ENCODE assay signal across 12 cellular contexts in the genomic region with DNA sequence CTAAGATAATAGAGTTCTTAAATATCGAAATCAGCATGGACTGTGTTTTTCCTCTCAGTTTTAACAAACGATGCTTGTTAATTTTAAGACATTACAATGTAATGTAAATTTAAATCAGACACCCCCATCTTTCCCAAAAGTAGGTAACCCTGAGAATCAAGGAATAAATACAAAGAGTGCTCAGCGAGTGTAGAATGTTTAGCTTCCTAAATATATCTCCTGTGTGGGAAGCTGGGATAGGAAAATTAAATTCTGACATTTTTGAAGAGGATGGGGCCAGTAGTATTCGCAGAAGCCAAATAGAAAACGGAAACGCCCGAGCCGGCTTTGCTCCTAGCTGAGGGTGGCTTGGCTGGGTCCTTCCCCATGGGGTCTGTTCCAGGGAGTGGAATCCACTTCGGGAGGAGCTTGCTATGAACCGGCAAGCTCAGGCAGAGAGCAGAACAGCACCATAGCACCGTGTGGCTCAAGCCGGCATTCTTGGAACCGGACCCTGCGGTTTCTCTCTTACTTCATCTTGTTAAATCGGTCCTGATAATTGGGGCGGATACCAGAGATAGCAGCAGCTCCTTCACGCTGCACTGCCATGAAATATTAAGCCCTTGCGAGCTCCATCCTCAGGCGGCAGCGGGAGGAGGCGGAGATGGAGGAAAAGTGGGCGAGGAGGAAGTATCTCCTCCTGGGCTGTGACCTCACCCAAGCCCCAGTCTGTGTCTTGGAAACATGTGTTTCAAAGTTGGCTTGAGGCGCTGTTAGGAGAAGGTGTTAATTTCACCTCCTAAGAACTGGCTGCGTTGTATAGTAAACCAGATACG. TPM values are rescaled to one million over a fixed set of nuclear protein-coding genes. Genes with fewer than 3 reads are reported as not detected.
DNase-seq lines count a peak whose midpoint lies in the region; ATAC-seq and TF ChIP-seq lines count a peak whose summit lies in the region.
"Had no signal": no experiment of that assay in that cellular context is flagged by ENCODE, and none has a peak within 500 bp of the region (broad histone marks: within the 10 kb centered on the region; RNA-seq: fewer than 3 reads in every experiment).

No MANE protein-coding gene starts in this region.

- H2AFZ ChIP-seq in ACC112 (ENCODE audit: low read length, unreplicated experiment), result peak overlapping the region; percentile 26

- no peaks in the 10 kb centered on the region for H3K36me3 ChIP-seq in ACC112 (ENCODE audit: insufficient read depth, low read length)
- H3K36me3 ChIP-seq in RWPE2 (ENCODE audit: low read depth), result no peaks in the 10 kb centered on the region
- H3K36me3 ChIP-seq: colonic mucosa had no signal

- TF ChIP-seq CTCF in RWPE2 (IDR thresholded peaks at IDR 0.05; ENCODE audit: poor library complexity, severe bottlenecking), result no peak
- TF ChIP-seq CTCF in fibroblast of villous mesenchyme (IDR thresholded peaks at IDR 0.05; ENCODE audit: insufficient read depth, low read depth, low read length), result peak; percentile 12
- no peak for TF ChIP-seq CTCF in nephron progenitor cell (IDR thresholded peaks at IDR 0.05)

- ATAC-seq in RWPE2 (ENCODE audit: low read depth), result peak; percentile 86
- ATAC-seq in GM19455 (IDR thresholded peaks at IDR 0.05; ENCODE audit: unreplicated experiment), result no peak
- no peak for ATAC-seq in GM19397 (IDR thresholded peaks at IDR 0.05; ENCODE audit: unreplicated experiment)
- ATAC-seq: HCT116 had no signal

- DNase-seq in RWPE2 (ENCODE audit: low spot score) (no peak), fibroblast of villous mesenchyme (ENCODE audit: low read depth) (peak; percentile 94), nephron progenitor cell (peak; percentile 16), superior temporal gyrus (ENCODE audit: extremely low spot score) (no peak)
- no peak for DNase-seq in stimulated activated CD4-positive, alpha-beta T cell treated with anti-CD3 and anti-CD28 coated beads, Interleukin-2, amount 100 ng/mL, for 24 hours
- DNase-seq: colonic mucosa, SHP77 had no signal

- H3K9me3 ChIP-seq in RWPE2 (ENCODE audit: severe bottlenecking), result no peaks in the 10 kb centered on the region
- H3K9me3 ChIP-seq: colonic mucosa had no signal

- H3K27ac ChIP-seq in ACC112 (ENCODE audit: low read depth, low read length) (peak overlapping the region; percentile 42), RWPE2 (ENCODE audit: poor library complexity, severe bottlenecking) (peak overlapping the region; percentile 20)
- H3K27ac ChIP-seq: C4-2B, colonic mucosa had no signal

- no peaks in the 10 kb centered on the region for H3K79me2 ChIP-seq in ACC112 (ENCODE audit: control insufficient read depth, insufficient read depth, low read length, unreplicated experiment)

- no peaks in the 10 kb centered on the region for H3K9me3 Mint-ChIP-seq in nephron progenitor cell

- H3K36me3 Mint-ChIP-seq in nephron progenitor cell (ENCODE audit: low read depth), result no peaks in the 10 kb centered on the region

- no peak overlapping the region for H3K27ac Mint-ChIP-seq in nephron progenitor cell

- no peaks in the 10 kb centered on the region for H3K4me1 Mint-ChIP-seq in nephron progenitor cell

- H3K27me3 ChIP-seq in ACC112 (ENCODE audit: insufficient read depth, low read length) (no peaks in the 10 kb centered on the region), RWPE2 (ENCODE audit: insufficient read depth, poor library complexity, severe bottlenecking) (no peaks in the 10 kb centered on the region)
- H3K27me3 ChIP-seq: colonic mucosa had no signal

- H3K4me1 ChIP-seq in ACC112 (ENCODE audit: control insufficient read depth, insufficient read depth, low read length, unreplicated experiment) (peaks cover 13% of the 10 kb centered on the region), RWPE2 (ENCODE audit: insufficient read depth, poor library complexity, severe bottlenecking) (peaks cover 26% of the 10 kb centered on the region)
- H3K4me1 ChIP-seq: colonic mucosa had no signal

- H3K27me3 Mint-ChIP-seq in nephron progenitor cell (ENCODE audit: low read depth, poor library complexity), result peaks cover 28% of the 10 kb centered on the region

- H3K4me3 ChIP-seq in ACC112 (ENCODE audit: low read depth, low read length) (peak overlapping the region; percentile 71), RWPE2 (ENCODE audit: severe bottlenecking) (no peak overlapping the region), fibroblast of villous mesenchyme (ENCODE audit: low read depth, low read length) (peak overlapping the region; percentile 43)
- H3K4me3 ChIP-seq: colonic mucosa had no signal

- H3K4me3 Mint-ChIP-seq in nephron progenitor cell, result peak overlapping the region; percentile 73

RNA-seq across cellular contexts. Expression of a gene that starts 24.9 kb away (rescaled TPM):
- 20.7 and 49.3 TPM in 2 replicates for total RNA-seq in fibroblast of villous mesenchyme

Comparison
In these comparisons a context has a peak if more than half of its experiments do, and no peak if none do; other contexts are left out.
1. DNase-seq: peak in fibroblast of villous mesenchyme (single experiment) and nephron progenitor cell (single experiment); none in RWPE2 (single experiment), stimulated activated CD4-positive, alpha-beta T cell treated with anti-CD3 and anti-CD28 coated beads, Interleukin-2, amount 100 ng/mL, for 24 hours (0 of 2) and superior temporal gyrus (single experiment).